8 cellular contexts compared by ENCODE assay signal in genomic region chrX:37571426-37572111, GRCh38. TPM values are rescaled to one million over a fixed set of nuclear protein-coding genes. Genes with fewer than 3 reads are reported as not detected.
DNase-seq lines count a peak whose midpoint lies in the region; ATAC-seq and TF ChIP-seq lines count a peak whose summit lies in the region.
"Not testable (repeated sequence)": the region's sequence is repeated elsewhere in the genome, so short reads cannot be mapped to it uniquely, and the experiment has no call there.

LANCL3 (plus strand) TSS chrX:37571661; CDS start chrX:37571871, 210 bp downstream.

- in situ Hi-C loops in GM13976 (cut with MboI; ENCODE audit: low sequenced_read_pairs, unreplicated experiment), result not testable (repeated sequence)

- not testable (repeated sequence) for TF ChIP-seq CTCF in GM13976 (IDR thresholded peaks at IDR 0.05; ENCODE audit: borderline replicate concordance, control extremely low read depth, extremely low read depth, insufficient read depth, missing control alignments); endothelial cell (IDR thresholded peaks at IDR 0.05; ENCODE audit: unreplicated experiment); progenitor cell of endocrine pancreas (IDR thresholded peaks at IDR 0.05; ENCODE audit: unreplicated experiment); type B pancreatic cell (conservative IDR thresholded peaks at IDR 0.05)

- not testable (repeated sequence) for H3K27ac Mint-ChIP-seq in T-helper 17 cell; activated naive CD4-positive, alpha-beta T cell treated with anti-CD3 and anti-CD28 coated beads, Interleukin-2, amount 10 ng/mL, durations not matched to agents 7 days and 5 days; endothelial cell (ENCODE audit: unreplicated experiment); progenitor cell of endocrine pancreas; type B pancreatic cell

- H3K27me3 ChIP-seq in MG63, result not testable (repeated sequence)

- CTCF ChIA-PET in activated naive CD4-positive, alpha-beta T cell treated with anti-CD3 and anti-CD28 coated beads, Interleukin-2, amount 10 ng/mL, durations not matched to agents 7 days and 5 days (lab: Charles Lee), result interaction anchor here (1.4 kb wide), 1 partner anchor 253 kb away, joined by 7 read pairs; no protein-coding TSS in a partner anchor

- H3K36me3 ChIP-seq in MG63, result not testable (repeated sequence)

- peak within 1 kb of the TSS; percentile 43 for H3K4me3 ChIP-seq in MG63

- ATAC-seq in T-helper 17 cell, result peak; percentile 30

- not testable (repeated sequence) for H3K4me1 Mint-ChIP-seq in T-helper 17 cell; endothelial cell (ENCODE audit: unreplicated experiment); progenitor cell of endocrine pancreas (ENCODE audit: low read depth); type B pancreatic cell (ENCODE audit: unreplicated experiment)
- H3K4me1 Mint-ChIP-seq in activated naive CD4-positive, alpha-beta T cell treated with anti-CD3 and anti-CD28 coated beads, Interleukin-2, amount 10 ng/mL, durations not matched to agents 7 days and 5 days, result peaks cover 11% of the 10 kb centered on the region

- H3K9me3 Mint-ChIP-seq in activated naive CD4-positive, alpha-beta T cell treated with anti-CD3 and anti-CD28 coated beads, Interleukin-2, amount 10 ng/mL, durations not matched to agents 7 days and 5 days; endothelial cell (ENCODE audit: unreplicated experiment); progenitor cell of endocrine pancreas (ENCODE audit: low read depth); type B pancreatic cell: not testable (repeated sequence)

- peaks cover 12% of the 10 kb centered on the region for H3K27me3 Mint-ChIP-seq in T-helper 17 cell
- H3K27me3 Mint-ChIP-seq in activated naive CD4-positive, alpha-beta T cell treated with anti-CD3 and anti-CD28 coated beads, Interleukin-2, amount 10 ng/mL, durations not matched to agents 7 days and 5 days, result peaks cover 22% of the 10 kb centered on the region
- H3K27me3 Mint-ChIP-seq in endothelial cell (ENCODE audit: unreplicated experiment), result not testable (repeated sequence)
- H3K27me3 Mint-ChIP-seq in progenitor cell of endocrine pancreas, result peaks cover 20% of the 10 kb centered on the region
- peaks cover 31% of the 10 kb centered on the region for H3K27me3 Mint-ChIP-seq in type B pancreatic cell

- peak; percentile 3 for DNase-seq in GM13976 (ENCODE audit: low spot score)
- peak; percentile 6 for DNase-seq in MG63
- not testable (repeated sequence) for DNase-seq in T-helper 17 cell; progenitor cell of endocrine pancreas (ENCODE audit: low spot score, unreplicated experiment); type B pancreatic cell (ENCODE audit: extremely low spot score, unreplicated experiment)
- peak; percentile 21 for DNase-seq in activated naive CD4-positive, alpha-beta T cell treated with anti-CD3 and anti-CD28 coated beads, Interleukin-2, amount 10 ng/mL, durations not matched to agents 7 days and 5 days
- peak; percentile 3 for DNase-seq in endothelial cell (ENCODE audit: low spot score)
- peak; percentile 48 for DNase-seq in left kidney (ENCODE audit: low read depth, low spot score)

- H3K36me3 Mint-ChIP-seq in T-helper 17 cell (ENCODE audit: low read depth); activated naive CD4-positive, alpha-beta T cell treated with anti-CD3 and anti-CD28 coated beads, Interleukin-2, amount 10 ng/mL, durations not matched to agents 7 days and 5 days; endothelial cell (ENCODE audit: low read depth, unreplicated experiment); progenitor cell of endocrine pancreas (ENCODE audit: insufficient read depth); type B pancreatic cell: not testable (repeated sequence)

- H3K4me3 Mint-ChIP-seq in T-helper 17 cell (peak within 1 kb of the TSS; percentile 91), endothelial cell (ENCODE audit: unreplicated experiment) (peak within 1 kb of the TSS; percentile 85), progenitor cell of endocrine pancreas (ENCODE audit: low read depth) (peak within 1 kb of the TSS; percentile 73), type B pancreatic cell (peak within 1 kb of the TSS; percentile 83)
- peak within 1 kb of the TSS; percentile 74 for H3K4me3 Mint-ChIP-seq in activated naive CD4-positive, alpha-beta T cell treated with anti-CD3 and anti-CD28 coated beads, Interleukin-2, amount 10 ng/mL, durations not matched to agents 7 days and 5 days

- H3K9me3 ChIP-seq in MG63; T-helper 17 cell (ENCODE audit: control insufficient read depth, low read length, poor library complexity, severe bottlenecking): not testable (repeated sequence)

RNA-seq across cellular contexts. Expression of gene LANCL3, which starts in this region (rescaled TPM):
- total RNA-seq in MG63 (2014; rRNA removed; shearing (Covaris generic); ENCODE audit: low replicate concordance), result 0.36 and 0.62 TPM in 2 replicates
- total RNA-seq in T-helper 17 cell, result 1 to 10 TPM in 1 of 2 donors, under 1 TPM in 1; 0.45 to 3.9 TPM
- total RNA-seq in endothelial cell (ENCODE audit: unreplicated experiment), result 0.46 TPM
- 0.19 and 0.24 TPM in 2 replicates for total RNA-seq in progenitor cell of endocrine pancreas
- total RNA-seq in type B pancreatic cell (ENCODE audit: low replicate concordance), result 0.59 and 1.1 TPM in 2 replicates

Comparison
In these comparisons a context has a peak if more than half of its experiments do, and no peak if none do; other contexts are left out.
1. Peak in DNase-seq and H3K4me3 ChIP-seq in MG63; RNA of the gene not detected or under 1 TPM.
2. Peak in DNase-seq in endothelial cell; RNA of the gene not detected or under 1 TPM.